15 cellular contexts compared by ENCODE assay signal in genomic region chr18:58232674-58233073, GRCh38.
"Had no signal": no experiment of that assay in that cellular context is flagged by ENCODE, and none has a peak within 500 bp of the region (broad histone marks: within the 10 kb centered on the region; RNA-seq: fewer than 3 reads in every experiment).

No MANE protein-coding gene starts in this region.

- H3K9me3 ChIP-seq: gastroesophageal sphincter had no signal

- H3K27ac Mint-ChIP-seq: activated CD8-positive, alpha-beta T cell treated with anti-CD3 and anti-CD28 coated beads for 36 hours; activated naive CD4-positive, alpha-beta T cell treated with anti-CD3 and anti-CD28 coated beads for 36 hours; memory B cell; stimulated activated naive CD8-positive, alpha-beta T cell treated with anti-CD3 and anti-CD28 coated beads, Interleukin-15, amount 100 ng/mL, for 72 hours had no signal

- H3K4me3 Mint-ChIP-seq: activated CD8-positive, alpha-beta T cell treated with anti-CD3 and anti-CD28 coated beads for 36 hours; activated naive CD4-positive, alpha-beta T cell treated with anti-CD3 and anti-CD28 coated beads for 36 hours; memory B cell; nephron; stimulated activated naive CD8-positive, alpha-beta T cell treated with anti-CD3 and anti-CD28 coated beads, Interleukin-15, amount 100 ng/mL, for 72 hours had no signal

- H3K27me3 Mint-ChIP-seq: activated CD8-positive, alpha-beta T cell treated with anti-CD3 and anti-CD28 coated beads for 36 hours; memory B cell; stimulated activated naive CD8-positive, alpha-beta T cell treated with anti-CD3 and anti-CD28 coated beads, Interleukin-15, amount 100 ng/mL, for 72 hours had no signal

- H3K4me3 ChIP-seq: coronary artery, gastroesophageal sphincter, SK-N-MC had no signal

- H3K27me3 ChIP-seq: gastroesophageal sphincter had no signal

- ATAC-seq: activated CD8-positive, alpha-beta T cell treated with anti-CD3 and anti-CD28 coated beads for 36 hours; stimulated activated naive CD8-positive, alpha-beta T cell treated with anti-CD3 and anti-CD28 coated beads, Interleukin-15, amount 100 ng/mL, for 72 hours had no signal

- H3K27ac ChIP-seq: coronary artery, epithelial cell of prostate, SK-N-MC had no signal

- H3K36me3 ChIP-seq: gastroesophageal sphincter had no signal

- DNase-seq: activated CD4-positive, alpha-beta T cell treated with anti-CD3 and anti-CD28 coated beads for 4 hours; activated CD8-positive, alpha-beta T cell treated with anti-CD3 and anti-CD28 coated beads for 36 hours; activated naive CD4-positive, alpha-beta T cell treated with anti-CD3 and anti-CD28 coated beads for 36 hours; effector memory CD4-positive, alpha-beta T cell; kidney glomerular epithelial cell; occipital lobe; stimulated activated CD4-positive, alpha-beta T cell treated with anti-CD3 and anti-CD28 coated beads, Interleukin-4, amount 100 ng/mL, for 1 hour; stimulated activated naive CD8-positive, alpha-beta T cell treated with anti-CD3 and anti-CD28 coated beads, Interleukin-15, amount 100 ng/mL, for 72 hours; T-helper 1 cell had no signal
